In genomic region chr11:73982990-73983763, GRCh38 we compare ENCODE assay signal across 8 cellular contexts. TPM values are rescaled to one million over a fixed set of nuclear protein-coding genes. Genes with fewer than 3 reads are reported as not detected.
DNase-seq lines count a peak whose midpoint lies in the region; ATAC-seq, FAIRE-seq and TF ChIP-seq lines count a peak whose summit lies in the region.

No MANE protein-coding gene starts in this region.

- peak overlapping the region; percentile 96 to 100 (median 99) for H3K27ac Mint-ChIP-seq in immature natural killer cell

- FAIRE-seq in bronchial epithelial cell (lab: Jason Lieb, UNC), result no peak

- peak overlapping the region; percentile 96 to 99 (median 99) for H3K4me3 Mint-ChIP-seq in immature natural killer cell

- peak overlapping the region; percentile 91 for H3K4me2 ChIP-seq in smooth muscle cell

- H3K27me3 Mint-ChIP-seq in immature natural killer cell (ENCODE audit: low read depth in 3 of 3), result peaks cover 14 to 29% (median 14%) of the 10 kb centered on the region in 3 donors

- peaks cover 43 to 44% of the 10 kb centered on the region in 2 donors for H3K4me1 Mint-ChIP-seq in immature natural killer cell

- POLR2A ChIA-PET in AG04449 (lab: Yijun Ruan, JAX), result interaction anchor here (0.7 kb wide), 1 partner anchor 65 kb away, joined by 3 read pairs; no protein-coding TSS in a partner anchor

- CTCF ChIA-PET in AG04449 (lab: Yijun Ruan, JAX), result interaction anchor here (0.7 to 12.0 kb wide), 2 partner anchors 17 to 1096 kb away, joined by 3 to 105 read pairs; no protein-coding TSS in a partner anchor

- no peak overlapping the region for H3K9ac ChIP-seq in smooth muscle cell (ENCODE audit: low read depth)

- peak overlapping the region; percentile 76 for H3K4me3 ChIP-seq in AG04449 (ENCODE audit: low read depth, low read length)
- peak overlapping the region; percentile 91 for H3K4me3 ChIP-seq in WERI-Rb-1 (ENCODE audit: low read depth, low read length)
- H3K4me3 ChIP-seq in bronchial epithelial cell (ENCODE audit: low read depth, low read length), result peak overlapping the region; percentile 67
- peak overlapping the region; percentile 58 for H3K4me3 ChIP-seq in smooth muscle cell

- H2AFZ ChIP-seq in smooth muscle cell (ENCODE audit: low read depth), result peak overlapping the region; percentile 79

- no peaks in the 10 kb centered on the region for H4K20me1 ChIP-seq in smooth muscle cell (ENCODE audit: low read depth)

- peaks cover 32% of the 10 kb centered on the region for H3K36me3 ChIP-seq in WERI-Rb-1
- peaks cover 2% of the 10 kb centered on the region for H3K36me3 ChIP-seq in bronchial epithelial cell (ENCODE audit: control insufficient read depth, insufficient read depth, low read length)
- no peaks in the 10 kb centered on the region for H3K36me3 ChIP-seq in smooth muscle cell (ENCODE audit: low read depth)

- peaks cover 29 to 39% (median 37%) of the 10 kb centered on the region in 3 donors for H3K36me3 Mint-ChIP-seq in immature natural killer cell

- peak; percentile 62 for ATAC-seq in GM18873 (IDR thresholded peaks at IDR 0.05; ENCODE audit: low FRiP score, unreplicated experiment)
- ATAC-seq in HG03108 (IDR thresholded peaks at IDR 0.05; ENCODE audit: unreplicated experiment), result peak; percentile 62

- TF ChIP-seq CTCF in AG04449 (IDR thresholded peaks at IDR 0.05; ENCODE audit: insufficient read depth, low read length, missing control alignments) (no peak), WERI-Rb-1 (IDR thresholded peaks at IDR 0.05; ENCODE audit: low read depth, low read length) (no peak), bronchial epithelial cell (IDR thresholded peaks at IDR 0.05; ENCODE audit: insufficient read depth, low read length, severe bottlenecking) (no peak), smooth muscle cell (IDR thresholded peaks at IDR 0.05; ENCODE audit: borderline replicate concordance, insufficient read depth, poor library complexity, severe bottlenecking) (no peak)

- no peaks in the 10 kb centered on the region for H3K4me1 ChIP-seq in smooth muscle cell (ENCODE audit: low read depth)

- H3F3A ChIP-seq in smooth muscle cell (ENCODE audit: low read depth), result no peaks in the 10 kb centered on the region

- H3K27me3 ChIP-seq in WERI-Rb-1 (ENCODE audit: insufficient read depth, low read depth, severe bottlenecking) (no peaks in the 10 kb centered on the region), bronchial epithelial cell (ENCODE audit: control insufficient read depth, insufficient read depth, low read length) (no peaks in the 10 kb centered on the region), smooth muscle cell (ENCODE audit: low read depth) (no peaks in the 10 kb centered on the region)

- 4% methylated on average over 55 of the region's 59 CpGs for WGBS in smooth muscle cell (ENCODE audit: low lambda C conversion rate)

- H3K27ac ChIP-seq in WERI-Rb-1 (peak overlapping the region; percentile 100), smooth muscle cell (ENCODE audit: low read depth) (no peak overlapping the region)

- no peaks in the 10 kb centered on the region for H3K79me2 ChIP-seq in smooth muscle cell (ENCODE audit: low read depth)

- H3K9me3 ChIP-seq in WERI-Rb-1 (ENCODE audit: severe bottlenecking) (no peaks in the 10 kb centered on the region), smooth muscle cell (replicated peaks; ENCODE audit: low read depth) (no peaks in the 10 kb centered on the region)

- peaks cover 0 to 2% (median 0%) of the 10 kb centered on the region in 6 donors for H3K9me3 Mint-ChIP-seq in immature natural killer cell

- DNase-seq in AG04449 (ENCODE audit: low read depth, low spot score), result no peak
- peak; percentile 99 for DNase-seq in NCI-H2196 (lab: John Stamatoyannopoulos, UW; ENCODE audit: unreplicated experiment)
- DNase-seq in WERI-Rb-1, result peak; percentile 99
- DNase-seq in bronchial epithelial cell (ENCODE audit: low read depth), result peak; percentile 77
- DNase-seq in immature natural killer cell, result peak; percentile 94
- peak; percentile 71 for DNase-seq in smooth muscle cell (lab: John Stamatoyannopoulos, UW; ENCODE audit: unreplicated experiment)

RNA-seq across cellular contexts. Expression of gene UCP2, which starts 0.5 kb away (rescaled TPM):
- 0.26 and 1.0 TPM in 2 replicates for total RNA-seq in bronchial epithelial cell
- polyA plus RNA-seq in immature natural killer cell, result 1,000 to 10,000 TPM; 1,092 to 2,060 (median 1,799) TPM
- 0.67 and 4.8 TPM in 2 replicates for total RNA-seq in smooth muscle cell
- 8.2 and 12.7 TPM in 2 replicates for polyA plus RNA-seq in smooth muscle cell

RNA-seq across cellular contexts. Expression of gene UCP3, which starts 25.7 kb away (rescaled TPM):
- total RNA-seq in bronchial epithelial cell, result under 0.01 and 0.26 TPM in 2 replicates
- polyA plus RNA-seq in immature natural killer cell, result 1 to 10 TPM in 1 of 3 donors, under 1 TPM in 2; 0.41 to 1.3 (median 0.52) TPM
- total RNA-seq in smooth muscle cell, result 0.54 and 0.85 TPM in 2 replicates
- polyA plus RNA-seq in smooth muscle cell, result 0.57 and 0.88 TPM in 2 replicates

RNA-seq across cellular contexts. Expression of gene DNAJB13, which starts 32.4 kb away (rescaled TPM):
- total RNA-seq in bronchial epithelial cell (under 0.01 and 0.38 TPM in 2 replicates), smooth muscle cell (not detected in 2 replicates)
- polyA plus RNA-seq in immature natural killer cell (not detected), smooth muscle cell (not detected in 2 replicates)
